In genomic region chrX:130330706-130331105, GRCh38 we compare ENCODE assay signal across 8 cellular contexts. TPM values are rescaled to one million over a fixed set of nuclear protein-coding genes. Genes with fewer than 3 reads are reported as not detected.
DNase-seq lines count a peak whose midpoint lies in the region; ATAC-seq, FAIRE-seq and TF ChIP-seq lines count a peak whose summit lies in the region.

No MANE protein-coding gene starts in this region.

- H4K20me1 ChIP-seq in GM23338 (replicated peaks; ENCODE audit: insufficient read depth) (no peaks in the 10 kb centered on the region), SU-DHL-6 (ENCODE audit: low read depth, low read length) (no peaks in the 10 kb centered on the region)

- intact Hi-C loops in left colon (cut with DNase I, micrococcal nuclease): no loop called here

- H2AFZ ChIP-seq in GM23338: no peak overlapping the region
- no peak overlapping the region for H2AFZ ChIP-seq in SU-DHL-6 (ENCODE audit: low read depth, low read length, severe bottlenecking)

- H3K4me2 ChIP-seq in GM23338 (no peak overlapping the region), SU-DHL-6 (ENCODE audit: low read depth, low read length, poor library complexity, severe bottlenecking) (no peak overlapping the region)

- no peaks in the 10 kb centered on the region for H3K27me3 Mint-ChIP-seq in GM23338 (ENCODE audit: insufficient read depth, low read depth, poor library complexity)
- peaks cover 17% of the 10 kb centered on the region for H3K27me3 Mint-ChIP-seq in stimulated activated naive CD8-positive, alpha-beta T cell treated with anti-CD3 and anti-CD28 coated beads, Interleukin-15, amount 100 ng/mL, for 72 hours

- H3K79me2 ChIP-seq in GM23338 (replicated peaks; ENCODE audit: insufficient read depth): no peaks in the 10 kb centered on the region
- no peaks in the 10 kb centered on the region for H3K79me2 ChIP-seq in SU-DHL-6 (ENCODE audit: insufficient read depth, low read length)

- H3K9me3 Mint-ChIP-seq in GM23338: no peaks in the 10 kb centered on the region
- H3K9me3 Mint-ChIP-seq in stimulated activated naive CD8-positive, alpha-beta T cell treated with anti-CD3 and anti-CD28 coated beads, Interleukin-15, amount 100 ng/mL, for 72 hours: no peaks in the 10 kb centered on the region

- FAIRE-seq in bronchial epithelial cell (lab: Jason Lieb, UNC): no peak

- H3K4me1 Mint-ChIP-seq in GM23338: peaks cover 5% of the 10 kb centered on the region; the same call in 1 of the 3 replicates
- H3K4me1 Mint-ChIP-seq in stimulated activated naive CD8-positive, alpha-beta T cell treated with anti-CD3 and anti-CD28 coated beads, Interleukin-15, amount 100 ng/mL, for 72 hours: no peaks in the 10 kb centered on the region

- TF ChIP-seq POLR2A in gastroesophageal sphincter (IDR thresholded peaks at IDR 0.05): no peak

- H3K27ac ChIP-seq in GM23338 (ENCODE audit: low read depth) (no peak overlapping the region), SU-DHL-6 (ENCODE audit: low read depth, low read length) (no peak overlapping the region), gastroesophageal sphincter (no peak overlapping the region)

- H3K27me3 ChIP-seq in GM23338 (ENCODE audit: insufficient read depth): no peaks in the 10 kb centered on the region
- H3K27me3 ChIP-seq in SU-DHL-6 (ENCODE audit: low read length): no peaks in the 10 kb centered on the region
- no peaks in the 10 kb centered on the region for H3K27me3 ChIP-seq in bronchial epithelial cell (ENCODE audit: control insufficient read depth, insufficient read depth, low read length)
- H3K27me3 ChIP-seq in gastroesophageal sphincter: peaks cover 11% of the 10 kb centered on the region

- H3K27ac Mint-ChIP-seq in GM23338: no peak overlapping the region
- no peak overlapping the region for H3K27ac Mint-ChIP-seq in stimulated activated naive CD8-positive, alpha-beta T cell treated with anti-CD3 and anti-CD28 coated beads, Interleukin-15, amount 100 ng/mL, for 72 hours

- no peaks in the 10 kb centered on the region for H3F3A ChIP-seq in GM23338 (replicated peaks; ENCODE audit: low read depth)
- H3F3A ChIP-seq in SU-DHL-6 (ENCODE audit: insufficient read depth): no peaks in the 10 kb centered on the region

- H3K9me2 ChIP-seq in GM23338 (ENCODE audit: insufficient read depth) (no peaks in the 10 kb centered on the region), SU-DHL-6 (replicated peaks; ENCODE audit: insufficient read depth, low read length) (no peaks in the 10 kb centered on the region)

- WGBS in gastroesophageal sphincter (ENCODE audit: low coverage in 1 of 2), 2 donors: 5 to 9% methylated on average over 2 to 9 of the region's 10 CpGs

- H3K4me3 ChIP-seq in GM23338 (no peak overlapping the region), SU-DHL-6 (ENCODE audit: insufficient read depth, low read length, poor library complexity, severe bottlenecking) (no peak overlapping the region), bronchial epithelial cell (ENCODE audit: low read depth, low read length) (no peak overlapping the region), gastroesophageal sphincter (no peak overlapping the region)

- H3K4me3 Mint-ChIP-seq in GM23338: no peak overlapping the region
- no peak overlapping the region for H3K4me3 Mint-ChIP-seq in stimulated activated naive CD8-positive, alpha-beta T cell treated with anti-CD3 and anti-CD28 coated beads, Interleukin-15, amount 100 ng/mL, for 72 hours

- no peaks in the 10 kb centered on the region for H3K36me3 Mint-ChIP-seq in GM23338 (ENCODE audit: low read depth)

- H3K9me3 ChIP-seq in SU-DHL-6 (ENCODE audit: insufficient read depth, low read length): no peaks in the 10 kb centered on the region
- no peaks in the 10 kb centered on the region for H3K9me3 ChIP-seq in gastroesophageal sphincter

- peak; percentile 56 to 81 for TF ChIP-seq CTCF in GM23338 (conservative IDR thresholded peaks at IDR 0.05; ENCODE audit: low read depth in 2 of 2)
- peak; percentile 45 for TF ChIP-seq CTCF in SU-DHL-6 (IDR thresholded peaks at IDR 0.05; ENCODE audit: insufficient read depth, low read length, poor library complexity, severe bottlenecking)
- TF ChIP-seq CTCF in bronchial epithelial cell (IDR thresholded peaks at IDR 0.05; ENCODE audit: insufficient read depth, low read length, severe bottlenecking): peak; percentile 57
- peak in 1 of 4 experiments; percentile 49 for TF ChIP-seq CTCF in gastroesophageal sphincter (IDR thresholded peaks at IDR 0.05)

- H3K36me3 ChIP-seq in GM23338 (ENCODE audit: insufficient read depth) (no peaks in the 10 kb centered on the region), SU-DHL-6 (ENCODE audit: low read length) (no peaks in the 10 kb centered on the region), bronchial epithelial cell (ENCODE audit: control insufficient read depth, insufficient read depth, low read length) (no peaks in the 10 kb centered on the region), gastroesophageal sphincter (no peaks in the 10 kb centered on the region)

- DNase-seq in GM04504 (ENCODE audit: low read depth) (peak; percentile 13), GM23338 (ENCODE audit: low spot score) (peak; percentile 79), NCI-H1092 (lab: John Stamatoyannopoulos, UW) (peak; percentile 40), bronchial epithelial cell (ENCODE audit: low read depth) (peak; percentile 28), left colon (peak; percentile 36 to 62)
- peak; percentile 9 to 39 for DNase-seq in stimulated activated naive CD8-positive, alpha-beta T cell treated with anti-CD3 and anti-CD28 coated beads, Interleukin-15, amount 100 ng/mL, for 72 hours

- ATAC-seq in GM23338: peak; percentile 96
- peak; percentile 92 for ATAC-seq in left colon
- peak; percentile 67 for ATAC-seq in stimulated activated naive CD8-positive, alpha-beta T cell treated with anti-CD3 and anti-CD28 coated beads, Interleukin-15, amount 100 ng/mL, for 72 hours
- ATAC-seq in gastroesophageal sphincter: no peak

- H3K9ac ChIP-seq in SU-DHL-6 (ENCODE audit: low read length): no peak overlapping the region

- no peak for TF ChIP-seq EP300 in gastroesophageal sphincter (IDR thresholded peaks at IDR 0.05)

- no peaks in the 10 kb centered on the region for H3K4me1 ChIP-seq in GM23338 (ENCODE audit: insufficient read depth)
- no peaks in the 10 kb centered on the region for H3K4me1 ChIP-seq in gastroesophageal sphincter

TF ChIP-seq in GM23338, 12 proteins besides CTCF, POLR2A, EP300 and RAD21 (continues in another document):
- TF ChIP-seq ZNF114 (CRISPR knock-in tag; IDR thresholded peaks at IDR 0.05) (no peak), JUNB (IDR thresholded peaks at IDR 0.05; ENCODE audit: unreplicated experiment) (no peak)

RNA-seq across cellular contexts. Expression of gene SLC25A14, which starts 9.0 kb away (rescaled TPM):
- total RNA-seq in GM23338 (2014; rRNA removed; shearing (Covaris generic)): 8.3 and 12.3 TPM in 2 replicates
- 9.2 and 14.9 TPM in 2 replicates for polyA plus RNA-seq in GM23338 (2016; fragmentation: Nextera tagmentation; extraction: Ambion mirVana)
- total RNA-seq in bronchial epithelial cell (7.4 and 7.7 TPM in 2 replicates), left colon (1 to 10 TPM; 6.3 to 7.8 TPM), gastroesophageal sphincter (10 to 100 TPM in 1 of 4 donors, 1 to 10 TPM in 3; 7.8 to 12.9 (median 8.4) TPM)

RNA-seq across cellular contexts. Expression of gene GPR119, which starts 54.8 kb away (rescaled TPM):
- not detected in 2 replicates for total RNA-seq in GM23338 (2014; rRNA removed; shearing (Covaris generic))
- not detected in 2 replicates for polyA plus RNA-seq in GM23338 (2016; fragmentation: Nextera tagmentation; extraction: Ambion mirVana)
- total RNA-seq in bronchial epithelial cell (not detected in 2 replicates), left colon (under 1 TPM; 0.31 to 0.78 TPM), gastroesophageal sphincter (not detected)

Comparison
In these comparisons a context has a peak if more than half of its experiments do, and no peak if none do; other contexts are left out.
1. DNase-seq: peak in every context shown above with its lines; median percentile 79 in GM23338; 49 in left colon; 40 in NCI-H1092; 28 in bronchial epithelial cell; 24 in stimulated activated naive CD8-positive, alpha-beta T cell treated with anti-CD3 and anti-CD28 coated beads, Interleukin-15, amount 100 ng/mL, for 72 hours; 13 in GM04504.